Comparison of ENCODE assay signal across 8 cellular contexts in the genomic region with DNA sequence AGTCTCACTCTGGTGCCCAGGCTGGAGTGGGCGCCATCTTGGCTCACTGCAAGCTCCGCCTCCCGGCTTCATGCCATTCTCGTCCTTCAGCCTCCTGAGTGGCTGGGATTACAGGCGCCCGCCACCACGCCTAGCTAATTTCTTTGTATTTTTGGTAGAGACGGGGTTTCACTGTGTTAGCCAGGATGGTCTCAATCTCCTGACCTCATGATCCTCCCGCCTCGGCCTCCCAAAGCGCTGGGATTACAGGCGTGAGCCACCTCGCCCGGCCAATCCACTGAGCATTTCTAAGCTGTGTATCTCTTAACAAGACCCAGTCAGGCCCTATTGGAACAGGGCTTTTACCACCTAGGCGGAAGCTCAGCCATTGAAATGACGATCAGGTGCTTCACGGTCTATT. TPM values are rescaled to one million over a fixed set of nuclear protein-coding genes. Genes with fewer than 3 reads are reported as not detected.
DNase-seq lines count a peak whose midpoint lies in the region; ATAC-seq and TF ChIP-seq lines count a peak whose summit lies in the region.
"Not testable (repeated sequence)": the region's sequence is repeated elsewhere in the genome, so short reads cannot be mapped to it uniquely, and the experiment has no call there.

No MANE protein-coding gene starts in this region.

- POLR2A ChIA-PET in naive thymus-derived CD4-positive, alpha-beta T cell (lab: Charles Lee) = interaction anchor here (0.7 to 10.7 kb wide), 3 partner anchors 21 to 59 kb away, joined by 3 to 264 read pairs (median 5); a partner anchor contains a TSS

- peak overlapping the region; percentile 58; the same call in 1 of the 2 replicates for H3K27ac Mint-ChIP-seq in HFFc6
- H3K27ac Mint-ChIP-seq in T-helper 2 cell treated with Interferon-gamma antibody and Interleukin-4, amounts not matched to agents 5 μg/mL and 100 μg/mL, for 36 hours; activated CD8-positive, alpha-beta memory T cell treated with anti-CD3 and anti-CD28 coated beads, Interleukin-2, amount 10 ng/mL, durations not matched to agents 7 days and 5 days; activated naive CD8-positive, alpha-beta T cell: not testable (repeated sequence)
- H3K27ac Mint-ChIP-seq in naive thymus-derived CD4-positive, alpha-beta T cell = peak overlapping the region in 6 of 9 donors; percentile 43 to 99 (median 92)

- not testable (repeated sequence) for H3K27ac ChIP-seq in right atrium auricular region; naive thymus-derived CD4-positive, alpha-beta T cell (ENCODE audit: low read depth, low read length)
- H3K27ac ChIP-seq in gastrocnemius medialis = peak overlapping the region in 3 of 4 donors; percentile 97 to 100 (median 100)

- not testable (repeated sequence) for ATAC-seq in activated CD8-positive, alpha-beta memory T cell treated with anti-CD3 and anti-CD28 coated beads, Interleukin-2, amount 10 ng/mL, durations not matched to agents 7 days and 5 days; naive thymus-derived CD4-positive, alpha-beta T cell; gastrocnemius medialis

- DNase-seq in HFFc6; T-helper 2 cell treated with Interferon-gamma antibody and Interleukin-4, amounts not matched to agents 5 μg/mL and 100 μg/mL, for 36 hours (ENCODE audit: low spot score); naive thymus-derived CD4-positive, alpha-beta T cell; gastrocnemius medialis: not testable (repeated sequence)
- DNase-seq in activated CD8-positive, alpha-beta memory T cell treated with anti-CD3 and anti-CD28 coated beads, Interleukin-2, amount 10 ng/mL, durations not matched to agents 7 days and 5 days = peak; percentile 38
- DNase-seq in right atrium auricular region (ENCODE audit: low spot score) = peak; percentile 34
- DNase-seq in ureter (ENCODE audit: low spot score) = peak; percentile 40

- not testable (repeated sequence) for TF ChIP-seq CTCF in HFFc6 (IDR thresholded peaks at IDR 0.05); right atrium auricular region (IDR thresholded peaks at IDR 0.05); gastrocnemius medialis (IDR thresholded peaks at IDR 0.05 in 4 of 5, conservative IDR thresholded peaks at IDR 0.05 in 1 of 5)

- peaks cover 74% of the 10 kb centered on the region for H3K4me1 Mint-ChIP-seq in HFFc6 (ENCODE audit: low read depth)
- peaks cover 64% of the 10 kb centered on the region for H3K4me1 Mint-ChIP-seq in T-helper 2 cell treated with Interferon-gamma antibody and Interleukin-4, amounts not matched to agents 5 μg/mL and 100 μg/mL, for 36 hours (ENCODE audit: low read depth)
- peaks cover 74% of the 10 kb centered on the region for H3K4me1 Mint-ChIP-seq in activated CD8-positive, alpha-beta memory T cell treated with anti-CD3 and anti-CD28 coated beads, Interleukin-2, amount 10 ng/mL, durations not matched to agents 7 days and 5 days
- peaks cover 74% of the 10 kb centered on the region for H3K4me1 Mint-ChIP-seq in activated naive CD8-positive, alpha-beta T cell (ENCODE audit: low read depth)
- H3K4me1 Mint-ChIP-seq in naive thymus-derived CD4-positive, alpha-beta T cell = peaks cover 48 to 82% (median 76%) of the 10 kb centered on the region in 7 donors

- H3K9me3 ChIP-seq in right atrium auricular region; naive thymus-derived CD4-positive, alpha-beta T cell (ENCODE audit: control insufficient read depth in 2 of 3, low read length in 3 of 3); gastrocnemius medialis: not testable (repeated sequence)

- H3K4me3 Mint-ChIP-seq in HFFc6 = not testable (repeated sequence)
- peak overlapping the region; percentile 96 for H3K4me3 Mint-ChIP-seq in T-helper 2 cell treated with Interferon-gamma antibody and Interleukin-4, amounts not matched to agents 5 μg/mL and 100 μg/mL, for 36 hours
- H3K4me3 Mint-ChIP-seq in activated CD8-positive, alpha-beta memory T cell treated with anti-CD3 and anti-CD28 coated beads, Interleukin-2, amount 10 ng/mL, durations not matched to agents 7 days and 5 days = peak overlapping the region; percentile 27
- peak overlapping the region; percentile 88 for H3K4me3 Mint-ChIP-seq in activated naive CD8-positive, alpha-beta T cell
- peak overlapping the region in 6 of 10 donors; percentile 21 to 88 (median 46) for H3K4me3 Mint-ChIP-seq in naive thymus-derived CD4-positive, alpha-beta T cell

- in situ Hi-C loops in gastrocnemius medialis (cut with MboI; ENCODE audit: low sequenced_read_pairs in 4 of 4) = not testable (repeated sequence)

- H3K27me3 Mint-ChIP-seq in HFFc6 (ENCODE audit: insufficient read depth); T-helper 2 cell treated with Interferon-gamma antibody and Interleukin-4, amounts not matched to agents 5 μg/mL and 100 μg/mL, for 36 hours (ENCODE audit: low read depth); activated CD8-positive, alpha-beta memory T cell treated with anti-CD3 and anti-CD28 coated beads, Interleukin-2, amount 10 ng/mL, durations not matched to agents 7 days and 5 days; activated naive CD8-positive, alpha-beta T cell; naive thymus-derived CD4-positive, alpha-beta T cell: not testable (repeated sequence)

- peaks cover 11% of the 10 kb centered on the region for H3K36me3 Mint-ChIP-seq in HFFc6 (ENCODE audit: low read depth)
- peaks cover 64% of the 10 kb centered on the region for H3K36me3 Mint-ChIP-seq in T-helper 2 cell treated with Interferon-gamma antibody and Interleukin-4, amounts not matched to agents 5 μg/mL and 100 μg/mL, for 36 hours (ENCODE audit: low read depth)
- H3K36me3 Mint-ChIP-seq in activated CD8-positive, alpha-beta memory T cell treated with anti-CD3 and anti-CD28 coated beads, Interleukin-2, amount 10 ng/mL, durations not matched to agents 7 days and 5 days = peaks cover 43% of the 10 kb centered on the region
- H3K36me3 Mint-ChIP-seq in activated naive CD8-positive, alpha-beta T cell = peaks cover 13% of the 10 kb centered on the region
- peaks cover 0 to 40% (median 6%) of the 10 kb centered on the region in 5 donors for H3K36me3 Mint-ChIP-seq in naive thymus-derived CD4-positive, alpha-beta T cell

- intact Hi-C loops in naive thymus-derived CD4-positive, alpha-beta T cell (cut with micrococcal nuclease) = loop anchor here (5.0 to 10.0 kb wide), 9 partner anchors 139 to 1322 kb away; a partner anchor contains a TSS
- intact Hi-C loops in gastrocnemius medialis (cut with DNase I; ENCODE audit: low total_unique reads) = loop anchor here (5.0 kb wide), 2 partner anchors 311 to 654 kb away; no protein-coding TSS in a partner anchor

- CTCF ChIA-PET in activated CD8-positive, alpha-beta memory T cell treated with anti-CD3 and anti-CD28 coated beads, Interleukin-2, amount 10 ng/mL, durations not matched to agents 7 days and 5 days (lab: Charles Lee) = interaction anchor here (4.8 to 8.2 kb wide), 2 partner anchors 16 to 24 kb away, joined by 82 to 99 read pairs; a partner anchor contains a TSS
- CTCF ChIA-PET in naive thymus-derived CD4-positive, alpha-beta T cell (lab: Charles Lee) = interaction anchor here (1.5 to 5.8 kb wide), 2 partner anchors 17 to 23 kb away, joined by 3 to 61 read pairs; a partner anchor contains a TSS

- peaks cover 0 to 59% of the 10 kb centered on the region in 2 donors for H3K4me1 ChIP-seq in right atrium auricular region
- H3K4me1 ChIP-seq in naive thymus-derived CD4-positive, alpha-beta T cell (ENCODE audit: control insufficient read depth in 2 of 2, insufficient read depth in 2 of 2, low read length in 2 of 2) = peaks cover 76% of the 10 kb centered on the region in 2 donors
- H3K4me1 ChIP-seq in gastrocnemius medialis = peaks cover 44 to 46% of the 10 kb centered on the region in 2 donors

- not testable (repeated sequence) for H3K9me3 Mint-ChIP-seq in HFFc6; T-helper 2 cell treated with Interferon-gamma antibody and Interleukin-4, amounts not matched to agents 5 μg/mL and 100 μg/mL, for 36 hours; activated CD8-positive, alpha-beta memory T cell treated with anti-CD3 and anti-CD28 coated beads, Interleukin-2, amount 10 ng/mL, durations not matched to agents 7 days and 5 days (ENCODE audit: low read depth); activated naive CD8-positive, alpha-beta T cell (ENCODE audit: low read depth); naive thymus-derived CD4-positive, alpha-beta T cell

- H3K36me3 ChIP-seq in right atrium auricular region, gastrocnemius medialis: not testable (repeated sequence)
- H3K36me3 ChIP-seq in naive thymus-derived CD4-positive, alpha-beta T cell (ENCODE audit: control insufficient read depth in 2 of 3, insufficient read depth in 3 of 3, low read length in 3 of 3) = peaks cover 0 to 11% (median 0%) of the 10 kb centered on the region in 3 experiments

- not testable (repeated sequence) for H3K27me3 ChIP-seq in right atrium auricular region; naive thymus-derived CD4-positive, alpha-beta T cell (ENCODE audit: control insufficient read depth in 2 of 2, insufficient read depth in 2 of 2, low read length in 2 of 2); gastrocnemius medialis

- not testable (repeated sequence) for H3K4me3 ChIP-seq in right atrium auricular region; naive thymus-derived CD4-positive, alpha-beta T cell (ENCODE audit: low read length); gastrocnemius medialis

- TF ChIP-seq POLR2A in gastrocnemius medialis (IDR thresholded peaks at IDR 0.05) = not testable (repeated sequence)

RNA-seq across cellular contexts. Expression of a gene that starts 3.1 kb away (rescaled TPM):
- total RNA-seq in HFFc6 (2021; fragmentation: NEBNext Ultra II Directional; extraction: Animal tissue kit (Norgen Biotek cat#: 25700)) = 1 to 10 TPM; 3.1 to 5.0 (median 4.3) TPM
- total RNA-seq in activated CD8-positive, alpha-beta memory T cell treated with anti-CD3 and anti-CD28 coated beads, Interleukin-2, amount 10 ng/mL, durations not matched to agents 7 days and 5 days = 10 to 100 TPM; 10.0 to 10.1 TPM
- 10 to 100 TPM; 12.0 to 17.5 TPM for total RNA-seq in right atrium auricular region
- 10 to 100 TPM; 11.1 to 19.5 (median 14.7) TPM for total RNA-seq in naive thymus-derived CD4-positive, alpha-beta T cell
- 10 to 100 TPM; 17.8 to 30.1 TPM for polyA plus RNA-seq in naive thymus-derived CD4-positive, alpha-beta T cell
- 10 to 100 TPM in 3 of 4 donors, 1 to 10 TPM in 1; 7.6 to 18.3 (median 13.2) TPM for total RNA-seq in gastrocnemius medialis
- 6.2 TPM for total RNA-seq in ureter

RNA-seq across cellular contexts. Expression of a gene that starts 5.1 kb away (rescaled TPM):
- total RNA-seq in HFFc6 (2021; fragmentation: NEBNext Ultra II Directional; extraction: Animal tissue kit (Norgen Biotek cat#: 25700)) = 10 to 100 TPM; 36.9 to 48.5 (median 43.3) TPM
- 100 to 1,000 TPM; 101 to 152 TPM for total RNA-seq in activated CD8-positive, alpha-beta memory T cell treated with anti-CD3 and anti-CD28 coated beads, Interleukin-2, amount 10 ng/mL, durations not matched to agents 7 days and 5 days
- total RNA-seq in right atrium auricular region (10 to 100 TPM; 62.0 to 76.3 TPM), gastrocnemius medialis (100 to 1,000 TPM in 2 of 4 donors, 10 to 100 TPM in 2; 31.9 to 124 (median 99.6) TPM), ureter (57.3 TPM)
- 100 to 1,000 TPM in 4 of 5 experiments, 10 to 100 TPM in 1; 78.5 to 126 (median 112) TPM for total RNA-seq in naive thymus-derived CD4-positive, alpha-beta T cell
- polyA plus RNA-seq in naive thymus-derived CD4-positive, alpha-beta T cell = 10 to 100 TPM; 23.0 to 51.2 TPM

RNA-seq across cellular contexts. Expression of a gene that starts 5.4 kb away (rescaled TPM):
- total RNA-seq in HFFc6 (2021; fragmentation: NEBNext Ultra II Directional; extraction: Animal tissue kit (Norgen Biotek cat#: 25700)) = 1 to 10 TPM; 4.4 to 5.6 (median 5.2) TPM
- total RNA-seq in activated CD8-positive, alpha-beta memory T cell treated with anti-CD3 and anti-CD28 coated beads, Interleukin-2, amount 10 ng/mL, durations not matched to agents 7 days and 5 days = 10 to 100 TPM; 21.3 to 33.5 TPM
- total RNA-seq in right atrium auricular region = 1 to 10 TPM; 3.7 to 7.9 TPM
- total RNA-seq in naive thymus-derived CD4-positive, alpha-beta T cell = 10 to 100 TPM; 33.7 to 83.4 (median 49.2) TPM
- polyA plus RNA-seq in naive thymus-derived CD4-positive, alpha-beta T cell = 10 to 100 TPM in 1 of 2 donors, 1 to 10 TPM in 1; 7.7 to 17.5 TPM
- total RNA-seq in gastrocnemius medialis = 1 to 10 TPM; 3.3 to 9.0 (median 5.6) TPM
- total RNA-seq in ureter = 52.8 TPM

RNA-seq across cellular contexts. Expression of a gene that starts 23.3 kb away (rescaled TPM):
- 10 to 100 TPM; 13.9 to 20.5 (median 15.0) TPM for total RNA-seq in HFFc6 (2021; fragmentation: NEBNext Ultra II Directional; extraction: Animal tissue kit (Norgen Biotek cat#: 25700))
- total RNA-seq in activated CD8-positive, alpha-beta memory T cell treated with anti-CD3 and anti-CD28 coated beads, Interleukin-2, amount 10 ng/mL, durations not matched to agents 7 days and 5 days = 10 to 100 TPM; 54.0 to 75.8 TPM
- 10 to 100 TPM; 14.1 to 14.6 TPM for total RNA-seq in right atrium auricular region
- 10 to 100 TPM; 54.1 to 74.8 (median 64.5) TPM for total RNA-seq in naive thymus-derived CD4-positive, alpha-beta T cell
- polyA plus RNA-seq in naive thymus-derived CD4-positive, alpha-beta T cell = 10 to 100 TPM in 1 of 2 donors, 1 to 10 TPM in 1; 8.4 to 14.1 TPM
- 10 to 100 TPM in 1 of 4 donors, 1 to 10 TPM in 3; 6.8 to 12.2 (median 7.5) TPM for total RNA-seq in gastrocnemius medialis
- total RNA-seq in ureter = 34.4 TPM
